In genomic region chr2:130181880-130182682, GRCh38 we compare ENCODE assay signal across 8 cellular contexts. TPM values are rescaled to one million over a fixed set of nuclear protein-coding genes. Genes with fewer than 3 reads are reported as not detected.
DNase-seq lines count a peak whose midpoint lies in the region; ATAC-seq, FAIRE-seq and TF ChIP-seq lines count a peak whose summit lies in the region.
"Not testable (repeated sequence)": the region's sequence is repeated elsewhere in the genome, so short reads cannot be mapped to it uniquely, and the experiment has no call there.

MZT2B (plus strand) TSS chr2:130182262; CDS start chr2:130182283, 21 bp downstream.

- not testable (repeated sequence) for H3K27me3 ChIP-seq in bronchial epithelial cell (ENCODE audit: control insufficient read depth, insufficient read depth, low read length)

- peak within 1 kb of the TSS; percentile 94 for H3K27ac Mint-ChIP-seq in WTC11

- not testable (repeated sequence) for FAIRE-seq in bronchial epithelial cell (lab: Jason Lieb, UNC)

- POLR2A ChIA-PET in WTC11 (lab: Charles Lee): interaction anchor here (1.0 to 1.5 kb wide), 2 partner anchors 160 to 161 kb away, joined by 5 to 6 read pairs; partner anchors contain the start of gene IMP4

- TF ChIP-seq POLR2A in GM18951 (IDR thresholded peaks at IDR 0.05; ENCODE audit: extremely low read depth, insufficient read depth, insufficient read length): peak; percentile 81

- peak; percentile 49 for DNase-seq in AG09319 (ENCODE audit: extremely low read depth, low read depth)
- peak; percentile 92 for DNase-seq in NCI-H2227 treated with DMSO at 0.1 percent for 48 hours (lab: John Stamatoyannopoulos, UW)
- DNase-seq in WTC11 (ENCODE audit: low spot score): peak; percentile 85
- peak; percentile 62 for DNase-seq in bronchial epithelial cell (ENCODE audit: low read depth)
- peak; percentile 80 for DNase-seq in inferior parietal cortex (ENCODE audit: extremely low spot score)
- DNase-seq in stimulated activated CD4-positive, alpha-beta T cell treated with anti-CD3 and anti-CD28 coated beads, Interleukin-12 subunit alpha, Interleukin-12 subunit beta, amount 100 ng/mL, for 24 hours (ENCODE audit: low read depth in 2 of 2): peak; percentile 82 to 84

- TF ChIP-seq CTCF in AG09319 (IDR thresholded peaks at IDR 0.05; ENCODE audit: low read depth, low read length): peak; percentile 27
- peak; percentile 69; the same call in 1 of the 2 replicates for TF ChIP-seq CTCF in WTC11 (IDR thresholded peaks at IDR 0.05)
- peak; percentile 75 for TF ChIP-seq CTCF in bronchial epithelial cell (IDR thresholded peaks at IDR 0.05; ENCODE audit: insufficient read depth, low read length, severe bottlenecking)

- ATAC-seq in HG03175 (IDR thresholded peaks at IDR 0.05; ENCODE audit: unreplicated experiment) (peak; percentile 85), WTC11 (peak; percentile 74)

- H3K36me3 Mint-ChIP-seq in WTC11: not testable (repeated sequence)

- CTCF ChIA-PET in WTC11 (lab: Charles Lee): interaction anchor here (0.8 to 1.5 kb wide), 9 partner anchors 71 to 615 kb away, joined by 3 to 10 read pairs (median 4); a partner anchor contains a TSS

- H3K27me3 Mint-ChIP-seq in WTC11 (ENCODE audit: low read depth): not testable (repeated sequence)

- H3K9me3 Mint-ChIP-seq in WTC11: not testable (repeated sequence)

- H3K36me3 ChIP-seq in bronchial epithelial cell (ENCODE audit: control insufficient read depth, insufficient read depth, low read length): not testable (repeated sequence)

- H3K4me3 Mint-ChIP-seq in WTC11: peak within 1 kb of the TSS; percentile 98

- peak within 1 kb of the TSS; percentile 73 for H3K4me3 ChIP-seq in bronchial epithelial cell (ENCODE audit: low read depth, low read length)

- not testable (repeated sequence) for H3K4me1 Mint-ChIP-seq in WTC11

- in situ Hi-C loops in GM18951 (cut with MboI; ENCODE audit: low sequenced_read_pairs, unreplicated experiment): loop anchor here (25.0 kb wide), 1 partner anchor 155 kb away; the partner anchor contains the start of gene IMP4

TF ChIP-seq in WTC11, 78 proteins besides CTCF, POLR2A, EP300 and RAD21:
- TF ChIP-seq ZNF423 (CRISPR knock-in tag; IDR thresholded peaks at IDR 0.05) (peak; percentile 73; the same call in 1 of the 2 replicates), USF2 (CRISPR knock-in tag; IDR thresholded peaks at IDR 0.05) (peak; percentile 16; the same call in 1 of the 2 replicates), TEAD1 (CRISPR knock-in tag; IDR thresholded peaks at IDR 0.05) (peak; percentile 75; the same call in 1 of the 2 replicates), SP1 (CRISPR knock-in tag; conservative IDR thresholded peaks at IDR 0.05) (peak; percentile 49), TP53 (CRISPR knock-in tag; IDR thresholded peaks at IDR 0.05) (peak; percentile 56; the same call in 1 of the 2 replicates)
- TF ChIP-seq, protein P1, sequence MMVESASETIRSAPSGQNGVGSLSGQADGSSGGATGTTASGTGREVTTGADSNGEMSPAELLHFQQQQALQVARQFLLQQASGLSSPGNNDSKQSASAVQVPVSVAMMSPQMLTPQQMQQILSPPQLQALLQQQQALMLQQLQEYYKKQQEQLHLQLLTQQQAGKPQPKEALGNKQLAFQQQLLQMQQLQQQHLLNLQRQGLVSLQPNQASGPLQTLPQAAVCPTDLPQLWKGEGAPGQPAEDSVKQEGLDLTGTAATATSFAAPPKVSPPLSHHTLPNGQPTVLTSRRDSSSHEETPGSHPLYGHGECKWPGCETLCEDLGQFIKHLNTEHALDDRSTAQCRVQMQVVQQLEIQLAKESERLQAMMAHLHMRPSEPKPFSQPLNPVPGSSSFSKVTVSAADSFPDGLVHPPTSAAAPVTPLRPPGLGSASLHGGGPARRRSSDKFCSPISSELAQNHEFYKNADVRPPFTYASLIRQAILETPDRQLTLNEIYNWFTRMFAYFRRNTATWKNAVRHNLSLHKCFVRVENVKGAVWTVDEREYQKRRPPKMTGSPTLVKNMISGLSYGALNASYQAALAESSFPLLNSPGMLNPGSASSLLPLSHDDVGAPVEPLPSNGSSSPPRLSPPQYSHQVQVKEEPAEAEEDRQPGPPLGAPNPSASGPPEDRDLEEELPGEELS (CRISPR knock-in tag; IDR thresholded peaks at IDR 0.05): peak; percentile 86

RNA-seq across cellular contexts. Expression of gene MZT2B, which starts in this region (rescaled TPM):
- 183 to 225 TPM (median 220 TPM) in 3 replicates for total RNA-seq in WTC11 (2021)
- total RNA-seq in bronchial epithelial cell: 146 and 217 TPM in 2 replicates

Comparison
In these comparisons a context has a peak if more than half of its experiments do, and no peak if none do; other contexts are left out.
1. Peak in every context shown above with its lines: DNase-seq, ATAC-seq and H3K4me3 ChIP-seq.